Comparison of ENCODE assay signal across 8 cellular contexts in genomic region chr12:53231859-53232640, GRCh38. TPM values are rescaled to one million over a fixed set of nuclear protein-coding genes. Genes with fewer than 3 reads are reported as not detected.
DNase-seq lines count a peak whose midpoint lies in the region; ATAC-seq and FAIRE-seq lines count a peak whose summit lies in the region.

RARG (minus strand) TSS chr12:53232209; CDS start chr12:53227545, 4,664 bp downstream.

- H3K4me1 Mint-ChIP-seq in IgD-negative memory B cell, result peaks cover 21 to 31% (median 29%) of the 10 kb centered on the region in 3 donors
- H3K4me1 Mint-ChIP-seq in activated CD4-positive, alpha-beta T cell treated with anti-CD3 and anti-CD28 coated beads for 36 hours, result peaks cover 77% of the 10 kb centered on the region

- peaks cover 15% of the 10 kb centered on the region for H3K27me3 Mint-ChIP-seq in IgD-negative memory B cell
- H3K27me3 Mint-ChIP-seq in activated CD4-positive, alpha-beta T cell treated with anti-CD3 and anti-CD28 coated beads for 36 hours, result no peaks in the 10 kb centered on the region

- CTCF ChIA-PET in activated CD4-positive, alpha-beta T cell treated with anti-CD3 and anti-CD28 coated beads for 36 hours (lab: Charles Lee), result no interaction called here

- intact Hi-C loops in activated CD4-positive, alpha-beta T cell treated with anti-CD3 and anti-CD28 coated beads for 36 hours (cut with DNase I, micrococcal nuclease), result loop anchor here (1.0 kb wide), 2 partner anchors 12 to 20 kb away; a partner anchor contains a TSS
- intact Hi-C loops in left colon (cut with DNase I, micrococcal nuclease), result no loop called here

- POLR2A ChIA-PET in activated CD4-positive, alpha-beta T cell treated with anti-CD3 and anti-CD28 coated beads for 36 hours (lab: Charles Lee), result no interaction called here

- peak; percentile 84 for DNase-seq in Caki2 (ENCODE audit: low read depth)
- peak; percentile 83 for DNase-seq in activated CD4-positive, alpha-beta T cell treated with anti-CD3 and anti-CD28 coated beads for 36 hours
- peak; percentile 66 to 69 for DNase-seq in left colon
- DNase-seq in stimulated activated CD4-positive, alpha-beta T cell treated with anti-CD3 and anti-CD28 coated beads, TNF-alpha, amount 100 ng/mL, for 1 hour (ENCODE audit: low read depth in 3 of 3, low spot score in 1 of 3), result peak in 2 of 3 donors; percentile 51 to 57
- DNase-seq in GM19239 (ENCODE audit: insufficient read length, low spot score), result no peak

- peak; percentile 75 for ATAC-seq in activated CD4-positive, alpha-beta T cell treated with anti-CD3 and anti-CD28 coated beads for 36 hours
- ATAC-seq in left colon (peak; percentile 53), GM18858 (IDR thresholded peaks at IDR 0.05; ENCODE audit: unreplicated experiment) (no peak)

- peak within 1 kb of the TSS in 2 of 3 donors; percentile 9 to 31 for H3K27ac Mint-ChIP-seq in IgD-negative memory B cell
- H3K27ac Mint-ChIP-seq in activated CD4-positive, alpha-beta T cell treated with anti-CD3 and anti-CD28 coated beads for 36 hours, result peak within 1 kb of the TSS; percentile 84

- no peak for FAIRE-seq in GM19239 (lab: Jason Lieb, UNC)

- peak within 1 kb of the TSS; percentile 81 for H3K27ac ChIP-seq in cingulate gyrus (ENCODE audit: low read depth, low read length)

- no peaks in the 10 kb centered on the region for H3K36me3 Mint-ChIP-seq in IgD-negative memory B cell
- peaks cover 2% of the 10 kb centered on the region for H3K36me3 Mint-ChIP-seq in activated CD4-positive, alpha-beta T cell treated with anti-CD3 and anti-CD28 coated beads for 36 hours (ENCODE audit: low read depth)

- H3K4me3 Mint-ChIP-seq in IgD-negative memory B cell, result peak within 1 kb of the TSS; percentile 70 to 97 (median 88)
- peak within 1 kb of the TSS; percentile 81 for H3K4me3 Mint-ChIP-seq in activated CD4-positive, alpha-beta T cell treated with anti-CD3 and anti-CD28 coated beads for 36 hours

- H3K9me3 Mint-ChIP-seq in IgD-negative memory B cell, result no peaks in the 10 kb centered on the region
- H3K9me3 Mint-ChIP-seq in activated CD4-positive, alpha-beta T cell treated with anti-CD3 and anti-CD28 coated beads for 36 hours (ENCODE audit: low read depth), result no peaks in the 10 kb centered on the region

- in situ Hi-C loops in Caki2 (cut with HindIII; ENCODE audit: low pct_unique_long_range_greater_than_20kb, low sequenced_read_pairs), result no loop called here

RNA-seq across cellular contexts. Expression of gene RARG, which starts in this region (rescaled TPM):
- 25.2 and 28.6 TPM in 2 replicates for total RNA-seq in Caki2 (2014; rRNA removed; shearing (Covaris generic); ENCODE audit: low replicate concordance)
- 4.8 TPM for polyA plus RNA-seq in IgD-negative memory B cell
- total RNA-seq in activated CD4-positive, alpha-beta T cell treated with anti-CD3 and anti-CD28 coated beads for 36 hours, result 10 to 100 TPM; 20.0 to 21.6 TPM
- total RNA-seq in left colon, result 10 to 100 TPM; 10.2 to 12.3 TPM

Comparison
In these comparisons a context has a peak if more than half of its experiments do, and no peak if none do; other contexts are left out.
1. intact Hi-C loops: an anchor here in activated CD4-positive, alpha-beta T cell treated with anti-CD3 and anti-CD28 coated beads for 36 hours (1.0 kb wide); none called in left colon.